In genomic region chr17:48603959-48604769, GRCh38 we compare ENCODE assay signal across 10 cellular contexts. TPM values are rescaled to one million over a fixed set of nuclear protein-coding genes. Genes with fewer than 3 reads are reported as not detected.
DNase-seq lines count a peak whose midpoint lies in the region; ATAC-seq and TF ChIP-seq lines count a peak whose summit lies in the region.
"Had no signal": no experiment of that assay in that cellular context is flagged by ENCODE, and none has a peak within 500 bp of the region (broad histone marks: within the 10 kb centered on the region; RNA-seq: fewer than 3 reads in every experiment).

No MANE protein-coding gene starts in this region.

- peaks cover 47% of the 10 kb centered on the region for H3K4me1 Mint-ChIP-seq in Calu3 (ENCODE audit: low read depth, unreplicated experiment)

- CTCF ChIA-PET in Calu3 (lab: Charles Lee): interaction anchor here (0.6 to 1.4 kb wide), 9 partner anchors 9 to 782 kb away, joined by 3 to 9 read pairs (median 5); no protein-coding TSS in a partner anchor

- no peaks in the 10 kb centered on the region for H3K27me3 Mint-ChIP-seq in Calu3 (ENCODE audit: unreplicated experiment)

- H3K4me1 ChIP-seq in sigmoid colon: peaks cover 0 to 47% (median 34%) of the 10 kb centered on the region in 4 donors

- TF ChIP-seq CTCF in Calu3 (IDR thresholded peaks at IDR 0.05; ENCODE audit: unreplicated experiment): no peak
- TF ChIP-seq CTCF in sigmoid colon (IDR thresholded peaks at IDR 0.05): no peak

- BruUV-seq in Calu3 (replicated peaks; lab: Mats Ljungman, UMichigan): no TSS peak

- peak in 1 of 2 donors; percentile 8 for TF ChIP-seq POLR2A in sigmoid colon (IDR thresholded peaks at IDR 0.05)

- peak overlapping the region; percentile 78 for H3K27ac ChIP-seq in epithelial cell of prostate
- H3K27ac ChIP-seq in sigmoid colon: peak overlapping the region in 3 of 4 donors; percentile 62 to 99 (median 67)

- intact Hi-C loops in Calu3 (cut with micrococcal nuclease; ENCODE audit: unreplicated experiment): no loop called here
- intact Hi-C loops in sigmoid colon (cut with DNase I): no loop called here

- WGBS in sigmoid colon, 2 donors: 12 to 22% methylated on average over 21 of the region's 21 CpGs

- H3K9me3 ChIP-seq in sigmoid colon: no peaks in the 10 kb centered on the region

- H3K27me3 ChIP-seq in sigmoid colon: peaks cover 0 to 7% (median 4%) of the 10 kb centered on the region in 3 donors

- no peak for TF ChIP-seq EP300 in sigmoid colon (IDR thresholded peaks at IDR 0.05)

- peaks cover 0 to 34% (median 7%) of the 10 kb centered on the region in 4 donors for H3K36me3 ChIP-seq in sigmoid colon

- ATAC-seq in GM21360 (IDR thresholded peaks at IDR 0.05; ENCODE audit: unreplicated experiment): no peak
- no peak for ATAC-seq in HG02623 (IDR thresholded peaks at IDR 0.05; ENCODE audit: unreplicated experiment)
- ATAC-seq in HG02885 (IDR thresholded peaks at IDR 0.05; ENCODE audit: poor library complexity, unreplicated experiment): no peak
- ATAC-seq: stimulated activated memory B cell treated with anti-CD40 and anti-IgM and Interleukin-4, amounts not matched to agents 10 μg/mL and 1 μg/mL and 100 μg/mL, for 72 hours had no signal

- no peaks in the 10 kb centered on the region for H3K9me3 Mint-ChIP-seq in Calu3 (ENCODE audit: low read depth, unreplicated experiment)
- H3K9me3 Mint-ChIP-seq: stimulated activated memory B cell treated with anti-CD40 and anti-IgM and Interleukin-4, amounts not matched to agents 10 μg/mL and 1 μg/mL and 100 μg/mL, for 72 hours had no signal

- peak overlapping the region; percentile 88 for H3K4me3 Mint-ChIP-seq in Calu3 (ENCODE audit: low read depth, unreplicated experiment)
- H3K4me3 Mint-ChIP-seq: stimulated activated memory B cell treated with anti-CD40 and anti-IgM and Interleukin-4, amounts not matched to agents 10 μg/mL and 1 μg/mL and 100 μg/mL, for 72 hours had no signal

- peaks cover 93% of the 10 kb centered on the region for H3K36me3 Mint-ChIP-seq in Calu3 (ENCODE audit: insufficient read depth, unreplicated experiment)
- H3K36me3 Mint-ChIP-seq: stimulated activated memory B cell treated with anti-CD40 and anti-IgM and Interleukin-4, amounts not matched to agents 10 μg/mL and 1 μg/mL and 100 μg/mL, for 72 hours had no signal

- peak; percentile 79 for DNase-seq in Calu3
- DNase-seq in NCI-H460 (ENCODE audit: extremely low read depth, low read depth): peak; percentile 78
- DNase-seq in epithelial cell of prostate (ENCODE audit: low read depth, low spot score): no peak
- no peak for DNase-seq in sigmoid colon
- DNase-seq in SIG-M5 treated with dmso at 0.1 percent for 504 hours (lab: John Stamatoyannopoulos, UW; ENCODE audit: unreplicated experiment): no peak
- DNase-seq: hypothalamus had no signal

- peak overlapping the region; percentile 95 for H3K27ac Mint-ChIP-seq in Calu3 (ENCODE audit: unreplicated experiment)
- H3K27ac Mint-ChIP-seq: stimulated activated memory B cell treated with anti-CD40 and anti-IgM and Interleukin-4, amounts not matched to agents 10 μg/mL and 1 μg/mL and 100 μg/mL, for 72 hours had no signal

- peak overlapping the region; percentile 25 to 43 (median 38) for H3K4me3 ChIP-seq in sigmoid colon

RNA-seq across cellular contexts. Expression of gene HOXB6, which starts 0.6 kb away (rescaled TPM):
- total RNA-seq in Calu3 (2022) (140 and 144 TPM in 2 replicates), sigmoid colon (10 to 100 TPM in 3 of 4 donors, 1 to 10 TPM in 1; 6.7 to 10.5 (median 10.3) TPM)
- total RNA-seq in NCI-H460 (2014; rRNA removed; shearing (Covaris generic)): 11.6 and 13.7 TPM in 2 replicates
- 38.8 and 41.2 TPM in 2 replicates for polyA plus RNA-seq in NCI-H460 (2014; cell fraction: nucleus; rRNA removed)
- polyA plus RNA-seq in sigmoid colon: 10 to 100 TPM in 2 of 3 donors, 1 to 10 TPM in 1; 6.0 to 28.5 (median 10.2) TPM

RNA-seq across cellular contexts. Expression of gene HOXB7, which starts 6.7 kb away (rescaled TPM):
- total RNA-seq in Calu3 (2022) (30.2 and 31.3 TPM in 2 replicates), sigmoid colon (1 to 10 TPM; 1.1 to 6.6 (median 3.4) TPM)
- 12.3 and 13.0 TPM in 2 replicates for total RNA-seq in NCI-H460 (2014; rRNA removed; shearing (Covaris generic))
- polyA plus RNA-seq in NCI-H460 (2014; cell fraction: nucleus; rRNA removed): 7.4 and 8.3 TPM in 2 replicates
- polyA plus RNA-seq in sigmoid colon: 10 to 100 TPM; 21.3 to 67.3 (median 43.0) TPM

RNA-seq across cellular contexts. Expression of gene HOXB5, which starts 10.6 kb away (rescaled TPM):
- 47.2 and 48.5 TPM in 2 replicates for total RNA-seq in Calu3 (2022)
- total RNA-seq in NCI-H460 (2014; rRNA removed; shearing (Covaris generic)): 2.3 TPM in 2 replicates
- 5.2 and 6.4 TPM in 2 replicates for polyA plus RNA-seq in NCI-H460 (2014; cell fraction: nucleus; rRNA removed)
- 1 to 10 TPM; 1.5 to 2.5 (median 2.1) TPM for total RNA-seq in sigmoid colon
- 10 to 100 TPM in 1 of 3 donors, 1 to 10 TPM in 2; 3.2 to 13.9 (median 4.2) TPM for polyA plus RNA-seq in sigmoid colon

RNA-seq across cellular contexts. Expression of gene HOXB8, which starts 10.9 kb away (rescaled TPM):
- 28.2 and 30.9 TPM in 2 replicates for total RNA-seq in Calu3 (2022)
- 0.52 and 1.2 TPM in 2 replicates for total RNA-seq in NCI-H460 (2014; rRNA removed; shearing (Covaris generic))
- polyA plus RNA-seq in NCI-H460 (2014; cell fraction: nucleus; rRNA removed): 0.44 and 1.8 TPM in 2 replicates
- under 1 TPM in 1 of 4 donors, not detected in 3; 0.68 TPM for total RNA-seq in sigmoid colon
- polyA plus RNA-seq in sigmoid colon: 1 to 10 TPM; 2.1 to 3.4 (median 2.4) TPM

RNA-seq across cellular contexts. Expression of gene HOXB3, which starts 14.1 kb away (rescaled TPM):
- total RNA-seq in Calu3 (2022) (151 and 154 TPM in 2 replicates), sigmoid colon (10 to 100 TPM; 25.3 to 64.3 (median 30.1) TPM)
- total RNA-seq in NCI-H460 (2014; rRNA removed; shearing (Covaris generic)): 1.4 and 5.3 TPM in 2 replicates
- 5.1 and 9.1 TPM in 2 replicates for polyA plus RNA-seq in NCI-H460 (2014; cell fraction: nucleus; rRNA removed)
- polyA plus RNA-seq in sigmoid colon: 10 to 100 TPM in 2 of 3 donors, 1 to 10 TPM in 1; 6.2 to 16.7 (median 10.2) TPM

Comparison
In these comparisons a context has a peak if more than half of its experiments do, and no peak if none do; other contexts are left out.
1. DNase-seq: peak in Calu3 (single experiment) and NCI-H460 (single experiment); none in epithelial cell of prostate (single experiment), sigmoid colon (single experiment) and SIG-M5 treated with dmso at 0.1 percent for 504 hours (single experiment).
2. RNA of gene HOXB5, which starts 10.6 kb away (total RNA-seq): 47.2 to 48.5 TPM in Calu3; 2.3 TPM in NCI-H460 and 1.5 to 2.5 TPM in sigmoid colon; every median in the first group is over 10 times any median in the second.